ENCODE assay signal across 15 cellular contexts in the genomic region with DNA sequence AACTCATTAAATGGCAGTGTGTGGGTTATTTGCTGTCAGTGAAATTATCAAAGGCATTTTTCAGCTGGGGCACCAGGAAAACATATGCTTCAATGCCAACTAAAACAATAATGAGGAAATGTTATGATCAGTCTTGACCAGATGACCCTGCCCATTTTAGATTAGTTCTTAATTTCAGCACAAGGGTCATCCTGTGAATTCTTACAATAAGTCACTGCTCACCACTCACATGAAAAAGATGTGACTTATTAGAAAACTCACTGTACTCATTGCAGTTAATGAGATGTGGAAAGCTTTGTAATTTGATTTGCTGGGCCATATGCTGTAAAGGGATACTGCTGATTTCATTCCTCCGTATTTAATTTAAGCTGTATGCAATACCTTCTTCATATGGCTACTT.
"Had no signal": no experiment of that assay in that cellular context is flagged by ENCODE, and none has a peak within 500 bp of the region (broad histone marks: within the 10 kb centered on the region; RNA-seq: fewer than 3 reads in every experiment).

No MANE protein-coding gene starts in this region.

- ATAC-seq: activated naive CD8-positive, alpha-beta T cell treated with anti-CD3 and anti-CD28 coated beads, Interleukin-2, amount 50 U/mL, for 24 hours; activated T-helper 17 cell treated with anti-CD3 and anti-CD28 coated beads, Interleukin-2, amount 50 U/mL, for 72 hours; natural killer cell treated with Interleukin-12 subunit alpha and Interleukin-12 subunit beta and Interleukin-15 and Interleukin-18, amount 100 ng/mL, for 72 hours; stimulated activated naive CD8-positive, alpha-beta T cell treated with anti-CD3 and anti-CD28 coated beads, Interleukin-15, Interleukin-2, amounts not matched to agents 100 U/mL and 50 U/mL, for 24 hours had no signal

- H3K9me3 ChIP-seq: suprapubic skin, upper lobe of left lung had no signal

- H3K4me3 ChIP-seq: suprapubic skin, upper lobe of left lung had no signal

- H3K27ac ChIP-seq: suprapubic skin had no signal

- H3K27me3 ChIP-seq: suprapubic skin, upper lobe of left lung had no signal

- DNase-seq: activated CD4-positive, alpha-beta T cell treated with anti-CD3 and anti-CD28 coated beads, Interleukin-2, amount 50 U/mL, for 4 hours; activated CD4-positive, CD25-positive, alpha-beta regulatory T cell treated with anti-CD3 and anti-CD28 coated beads, Interleukin-2, amount 50 U/mL, for 72 hours; activated naive CD4-positive, alpha-beta T cell treated with Interleukin-2 at 50 U/mL for 16 hours; activated naive CD8-positive, alpha-beta T cell treated with anti-CD3 and anti-CD28 coated beads, Interleukin-2, amount 50 U/mL, for 24 hours; activated T-cell treated with anti-CD3 and anti-CD28 coated beads for 4 hours; hippocampal formation; kidney; left ventricle myocardium superior; posterior cingulate gyrus; small intestine; stimulated activated naive CD8-positive, alpha-beta T cell treated with anti-CD3 and anti-CD28 coated beads, Interleukin-15, Interleukin-2, amounts not matched to agents 100 U/mL and 50 U/mL, for 24 hours; upper lobe of left lung had no signal

- H3K36me3 ChIP-seq: suprapubic skin, upper lobe of left lung had no signal
